Comparison of ENCODE assay signal across 13 cellular contexts in the genomic region with DNA sequence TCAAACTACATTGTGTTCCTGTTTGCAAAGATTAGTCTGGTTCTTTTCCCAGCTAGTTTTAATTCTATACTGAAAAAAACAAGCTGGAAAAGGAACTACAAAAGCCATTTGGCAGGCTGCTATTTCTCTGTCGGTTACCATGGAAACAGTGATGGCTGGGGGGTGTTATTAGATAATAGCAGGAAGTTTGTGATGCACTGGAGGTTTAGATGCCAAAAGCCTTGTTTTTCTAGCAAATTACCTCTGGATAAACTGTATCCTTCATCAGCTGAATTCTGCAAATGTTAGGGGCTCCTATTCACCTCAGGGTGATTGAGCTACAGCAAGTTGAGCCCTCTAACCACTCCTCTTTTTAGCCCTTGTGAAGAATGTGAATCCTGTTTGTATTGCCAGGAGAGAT. TPM values are rescaled to one million over a fixed set of nuclear protein-coding genes. Genes with fewer than 3 reads are reported as not detected.
A peak's percentile ranks its signal among the peaks of the same experiment; 100 is the strongest.
DNase-seq lines count a peak whose midpoint lies in the region; ATAC-seq, FAIRE-seq and TF ChIP-seq lines count a peak whose summit lies in the region.
"Had no signal": no experiment of that assay in that cellular context is flagged by ENCODE, and none has a peak within 500 bp of the region (broad histone marks: within the 10 kb centered on the region; RNA-seq: fewer than 3 reads in every experiment).

No MANE protein-coding gene starts in this region.

- H3K4ac ChIP-seq in IMR-90 (ENCODE audit: low read depth, low read length): no peak overlapping the region

- no peaks in the 10 kb centered on the region for H4K20me1 ChIP-seq in IMR-90 (ENCODE audit: insufficient read depth, low read length)

- no peaks in the 10 kb centered on the region for H3K27me3 ChIP-seq in IMR-90 (ENCODE audit: control insufficient read depth, insufficient read depth, low read length)
- H3K27me3 ChIP-seq in adrenal gland: no peaks in the 10 kb centered on the region
- H3K27me3 ChIP-seq in heart left ventricle: no peaks in the 10 kb centered on the region
- H3K27me3 ChIP-seq in psoas muscle (ENCODE audit: insufficient read depth in 3 of 3, low read length in 2 of 3): no peaks in the 10 kb centered on the region
- H3K27me3 ChIP-seq: body of pancreas had no signal

- no peak for ATAC-seq in IMR-90 (ENCODE audit: low read depth)
- ATAC-seq in heart left ventricle: peak in 2 of 4 donors; percentile 55 to 61
- no peak for ATAC-seq in psoas muscle
- no peak for ATAC-seq in GM21447 (IDR thresholded peaks at IDR 0.05; ENCODE audit: unreplicated experiment)
- ATAC-seq in HG02623 (IDR thresholded peaks at IDR 0.05; ENCODE audit: unreplicated experiment): no peak
- ATAC-seq: body of pancreas; naive thymus-derived CD8-positive, alpha-beta T cell; T-helper 17 cell had no signal

- no peak overlapping the region for H2BK5ac ChIP-seq in IMR-90 (ENCODE audit: low read depth, low read length, poor library complexity, severe bottlenecking)

- H2BK15ac ChIP-seq in IMR-90 (ENCODE audit: low read depth, low read length): no peak overlapping the region

- H3K36me3 ChIP-seq in IMR-90 (ENCODE audit: control insufficient read depth, insufficient read depth, low read length) (peaks cover 14% of the 10 kb centered on the region), adrenal gland (replicated peaks in 1 of 2) (peaks cover 0 to 38% of the 10 kb centered on the region in 2 donors), heart left ventricle (peaks cover 0 to 77% (median 52%) of the 10 kb centered on the region in 9 donors), psoas muscle (ENCODE audit: insufficient read depth in 1 of 2, low read depth in 1 of 2) (peaks cover 0 to 53% of the 10 kb centered on the region in 2 donors)

- no peak overlapping the region for H2BK120ac ChIP-seq in IMR-90 (ENCODE audit: low read depth, low read length)

- no peak overlapping the region for H4K5ac ChIP-seq in IMR-90 (ENCODE audit: low read depth, low read length)

- H2AFZ ChIP-seq in IMR-90 (replicated peaks; ENCODE audit: low read length, poor library complexity): no peak overlapping the region

- H3K14ac ChIP-seq in IMR-90 (replicated peaks; ENCODE audit: low read depth, low read length): no peak overlapping the region

- no peaks in the 10 kb centered on the region; the same call in 1 of the 2 replicates for H3K9me1 ChIP-seq in IMR-90 (ENCODE audit: insufficient read depth, low read length)

- TF ChIP-seq POLR2A in IMR-90 (IDR thresholded peaks at IDR 0.05; ENCODE audit: low read depth, low read length): no peak
- TF ChIP-seq POLR2A in adrenal gland (IDR thresholded peaks at IDR 0.05): no peak
- no peak for TF ChIP-seq POLR2A in heart left ventricle (IDR thresholded peaks at IDR 0.05)
- TF ChIP-seq POLR2A in lower leg skin (IDR thresholded peaks at IDR 0.05): no peak

- H3K27ac ChIP-seq in IMR-90 (ENCODE audit: insufficient read depth, low read length) (no peak overlapping the region), adrenal gland (peak overlapping the region in 3 of 5 donors; percentile 8 to 79 (median 60)), heart left ventricle (peak overlapping the region in 10 of 12 donors; percentile 43 to 68 (median 58)), psoas muscle (peak overlapping the region; percentile 11)
- H3K27ac ChIP-seq: body of pancreas had no signal

- no peak overlapping the region for H2BK20ac ChIP-seq in IMR-90 (ENCODE audit: low read depth, low read length)

- POLR2A ChIA-PET in IMR-90 (lab: Charles Lee; ENCODE audit: unreplicated experiment): no interaction called here

- CTCF ChIA-PET in IMR-90 (lab: Yijun Ruan, JAX): interaction anchor here (0.9 to 2.9 kb wide), 2 partner anchors 17 to 132 kb away, joined by 3 to 9 read pairs; no protein-coding TSS in a partner anchor

- no peaks in the 10 kb centered on the region for H3K4me1 ChIP-seq in IMR-90 (ENCODE audit: control insufficient read depth, insufficient read depth, low read length)
- H3K4me1 ChIP-seq in adrenal gland (replicated peaks in 1 of 2): peaks cover 0 to 21% of the 10 kb centered on the region in 2 donors
- H3K4me1 ChIP-seq in heart left ventricle: peaks cover 0 to 30% (median 17%) of the 10 kb centered on the region in 12 donors
- H3K4me1 ChIP-seq in psoas muscle: peaks cover 21% of the 10 kb centered on the region
- H3K4me1 ChIP-seq: body of pancreas had no signal

- intact Hi-C loops in IMR-90 (cut with micrococcal nuclease): no loop called here
- intact Hi-C loops in adrenal gland (cut with DNase I): no loop called here
- intact Hi-C loops in heart left ventricle (cut with DNase I): loop anchor here in 1 of 10 donors (5.0 kb wide), 1 partner anchor 37 kb away; a partner anchor contains a TSS
- intact Hi-C loops in psoas muscle (cut with DNase I): loop anchor here in 1 of 2 donors (5.0 kb wide), 1 partner anchor 37 kb away; a partner anchor contains a TSS
- intact Hi-C loops in lower leg skin (cut with DNase I; ENCODE audit: low total_unique reads): no loop called here

- H3K9me3 ChIP-seq in IMR-90 (ENCODE audit: control insufficient read depth, insufficient read depth, low read length) (no peaks in the 10 kb centered on the region), adrenal gland (replicated peaks in 1 of 3) (no peaks in the 10 kb centered on the region), heart left ventricle (no peaks in the 10 kb centered on the region), psoas muscle (no peaks in the 10 kb centered on the region)
- H3K9me3 ChIP-seq: body of pancreas had no signal

- no peak for TF ChIP-seq CTCF in IMR-90 (conservative IDR thresholded peaks at IDR 0.05; ENCODE audit: low read depth, low read length)
- no peak for TF ChIP-seq CTCF in adrenal gland (IDR thresholded peaks at IDR 0.05)
- no peak for TF ChIP-seq CTCF in heart left ventricle (IDR thresholded peaks at IDR 0.05)
- no peak for TF ChIP-seq CTCF in psoas muscle (IDR thresholded peaks at IDR 0.05)
- no peak for TF ChIP-seq CTCF in lower leg skin (IDR thresholded peaks at IDR 0.05)
- TF ChIP-seq CTCF in D721Med (IDR thresholded peaks at IDR 0.05; ENCODE audit: insufficient read depth, missing control alignments): no peak

- no CpG with 5 or more reads among the region's 1 CpG for WGBS in IMR-90 (ENCODE audit: extremely low coverage in 2 of 2, insufficient read length in 1 of 2), 2 experiments
- WGBS in adrenal gland, 4 donors: 47 to 64% (median 59%) methylated on average over 1 of the region's 1 CpG
- WGBS in heart left ventricle, 4 donors: 29 to 43% (median 39%) methylated on average over 1 of the region's 1 CpG
- 47 to 61% (median 51%) methylated on average over 1 of the region's 1 CpG for WGBS in psoas muscle, 3 donors
- WGBS in lower leg skin, 2 donors: 36 to 48% methylated on average over 1 of the region's 1 CpG

- H2AK9ac ChIP-seq in IMR-90 (replicated peaks; ENCODE audit: low read depth, low read length, poor library complexity): no peak overlapping the region

- no peak overlapping the region for H3K23ac ChIP-seq in IMR-90 (ENCODE audit: low read depth, low read length)

- BruUV-seq in IMR-90 (replicated peaks; lab: Mats Ljungman, UMichigan): no TSS peak

- H3K9ac ChIP-seq in IMR-90 (ENCODE audit: low read depth, low read length): no peak overlapping the region

- H3K18ac ChIP-seq in IMR-90 (ENCODE audit: low read depth, low read length): no peak overlapping the region

- H3K79me1 ChIP-seq in IMR-90 (ENCODE audit: low read depth in 1 of 2, low read length in 2 of 2): peaks cover 4% of the 10 kb centered on the region in 2 experiments; a peak in 1 of 4 replicates

- H3K4me3 ChIP-seq in IMR-90 (ENCODE audit: insufficient read depth, low read depth, low read length) (no peak overlapping the region), adrenal gland (no peak overlapping the region), heart left ventricle (no peak overlapping the region), psoas muscle (no peak overlapping the region), lower leg skin (ENCODE audit: low read depth, poor library complexity, severe bottlenecking) (no peak overlapping the region)
- H3K4me3 ChIP-seq: body of pancreas had no signal

- in situ Hi-C loops in IMR-90 (cut with MboI; ENCODE audit: low sequenced_read_pairs): no loop called here

- dilution Hi-C loops in IMR-90 (cut with HindIII; ENCODE audit: low sequenced_read_pairs, unreplicated experiment): loop anchor here (25.0 kb wide), 1 partner anchor 132 kb away; a partner anchor contains a TSS

- DNase-seq in IMR-90 (peak; percentile 17), adrenal gland (peak in 6 of 7 donors; percentile 34 to 87 (median 51)), heart left ventricle (peak in 4 of 5 donors; percentile 38 to 71 (median 54)), psoas muscle (no peak), lower leg skin (ENCODE audit: low spot score in 2 of 2) (no peak), D721Med (ENCODE audit: insufficient read length, low spot score) (no peak)
- DNase-seq: CD4-positive, CD25-positive, alpha-beta regulatory T cell; naive thymus-derived CD8-positive, alpha-beta T cell; NCI-H82; T-helper 17 cell had no signal

- H4K91ac ChIP-seq in IMR-90 (ENCODE audit: insufficient read depth, low read depth, low read length): no peak overlapping the region

- TF ChIP-seq RAD21 in IMR-90 (IDR thresholded peaks at IDR 0.05; ENCODE audit: low read length): no peak

- H3K4me2 ChIP-seq in IMR-90 (ENCODE audit: low read depth, low read length): no peak overlapping the region

- H3K56ac ChIP-seq in IMR-90 (ENCODE audit: extremely low read depth, insufficient read depth, low read length): no peak overlapping the region

- no peak for FAIRE-seq in D721Med (lab: Jason Lieb, UNC)

- H4K8ac ChIP-seq in IMR-90 (ENCODE audit: low read depth in 2 of 2, low read length in 2 of 2): no peak overlapping the region

- H2AK5ac ChIP-seq in IMR-90 (ENCODE audit: low read depth, low read length): no peak overlapping the region

RNA-seq across cellular contexts. Expression of a gene that starts 25.2 kb away (rescaled TPM):
- 62.9 and 68.6 TPM in 2 replicates for total RNA-seq in IMR-90 (2012; rRNA removed)
- 27.7 and 28.3 TPM in 2 replicates for polyA plus RNA-seq in IMR-90 (2012; rRNA removed)
- 10.3 and 19.9 TPM in 2 replicates for polyA plus RNA-seq in IMR-90 (2012; cell fraction: cytosol; rRNA removed)
- 6.1 and 26.4 TPM in 2 replicates for polyA plus RNA-seq in IMR-90 (2012; cell fraction: nucleus; rRNA removed; ENCODE audit: low replicate concordance)
- 10 to 100 TPM; 19.7 to 40.9 (median 28.4) TPM for total RNA-seq in adrenal gland
- polyA plus RNA-seq in adrenal gland: 10 to 100 TPM; 32.9 to 44.4 (median 38.4) TPM
- total RNA-seq in heart left ventricle: 10 to 100 TPM; 13.1 to 24.7 (median 19.5) TPM
- 10 to 100 TPM; 20.5 to 22.4 TPM for polyA plus RNA-seq in heart left ventricle
- 10 to 100 TPM; 27.4 to 43.1 (median 37.9) TPM for total RNA-seq in psoas muscle
- 10 to 100 TPM; 28.3 to 47.1 (median 28.8) TPM for polyA plus RNA-seq in psoas muscle
- 10 to 100 TPM; 34.0 to 43.9 (median 39.8) TPM for total RNA-seq in lower leg skin

RNA-seq across cellular contexts. Expression of a gene that starts 36.6 kb away (rescaled TPM):
- 0.18 and 0.56 TPM in 2 replicates for total RNA-seq in IMR-90 (2012; rRNA removed)
- 0.97 and 2.7 TPM in 2 replicates for polyA plus RNA-seq in IMR-90 (2012; rRNA removed)
- 7.3 and 58.4 TPM in 2 replicates for polyA plus RNA-seq in IMR-90 (2012; cell fraction: cytosol; rRNA removed)
- 43.6 and 63.1 TPM in 2 replicates for polyA plus RNA-seq in IMR-90 (2012; cell fraction: nucleus; rRNA removed; ENCODE audit: low replicate concordance)
- 100 to 1,000 TPM; 102 to 549 (median 313) TPM for total RNA-seq in adrenal gland
- 100 to 1,000 TPM in 1 of 3 donors, 10 to 100 TPM in 2; 10.0 to 298 (median 57.6) TPM for polyA plus RNA-seq in adrenal gland
- total RNA-seq in heart left ventricle: 100 to 1,000 TPM in 1 of 9 donors, 10 to 100 TPM in 7, 1 to 10 TPM in 1; 9.6 to 109 (median 18.1) TPM
- polyA plus RNA-seq in heart left ventricle: 10 to 100 TPM in 1 of 2 donors, 1 to 10 TPM in 1; 7.9 to 18.5 TPM
- total RNA-seq in psoas muscle: 100 to 1,000 TPM in 1 of 4 donors, 10 to 100 TPM in 3; 16.5 to 122 (median 61.0) TPM
- 10 to 100 TPM in 1 of 3 donors, 1 to 10 TPM in 2; 8.5 to 13.2 (median 10.0) TPM for polyA plus RNA-seq in psoas muscle
- total RNA-seq in lower leg skin: 100 to 1,000 TPM in 1 of 4 donors, 10 to 100 TPM in 3; 42.5 to 101 (median 60.2) TPM
- total RNA-seq: naive thymus-derived CD8-positive, alpha-beta T cell had no signal
- polyA plus RNA-seq: CD4-positive, CD25-positive, alpha-beta regulatory T cell; naive thymus-derived CD8-positive, alpha-beta T cell had no signal

Comparison
In these comparisons a context has a peak if more than half of its experiments do, and no peak if none do; other contexts are left out.
1. DNase-seq: peak in IMR-90 (single experiment), adrenal gland (6 of 7) and heart left ventricle (4 of 5); none in psoas muscle (0 of 2), lower leg skin (0 of 2) and D721Med (single experiment).